21 cellular contexts compared by ENCODE assay signal in genomic region chr9:29701971-29702370, GRCh38.
A peak's percentile ranks its signal among the peaks of the same experiment; 100 is the strongest.
DNase-seq lines count a peak whose midpoint lies in the region; ATAC-seq, FAIRE-seq and TF ChIP-seq lines count a peak whose summit lies in the region.
"Had no signal": no experiment of that assay in that cellular context is flagged by ENCODE, and none has a peak within 500 bp of the region (broad histone marks: within the 10 kb centered on the region; RNA-seq: fewer than 3 reads in every experiment).

No MANE protein-coding gene starts in this region.

- no peaks in the 10 kb centered on the region for H3K79me2 ChIP-seq in OCI-LY7 (ENCODE audit: insufficient read depth, low read depth, low read length)

- H3K4me1 ChIP-seq in A549 (no peaks in the 10 kb centered on the region), RWPE2 (ENCODE audit: insufficient read depth, poor library complexity, severe bottlenecking) (peaks cover 19% of the 10 kb centered on the region), OCI-LY7 (ENCODE audit: insufficient read depth, low read length, poor library complexity, severe bottlenecking) (no peaks in the 10 kb centered on the region)
- H3K4me1 ChIP-seq: Caco-2 had no signal

- H2AFZ ChIP-seq in OCI-LY7 (ENCODE audit: low read length): no peak overlapping the region

- intact Hi-C loops in Calu3 (cut with micrococcal nuclease; ENCODE audit: unreplicated experiment) (no loop called here), OCI-LY7 (cut with micrococcal nuclease; ENCODE audit: unreplicated experiment) (no loop called here)

- H3K4me3 ChIP-seq in A549 (no peak overlapping the region), RWPE2 (ENCODE audit: severe bottlenecking) (no peak overlapping the region), OCI-LY7 (ENCODE audit: low read depth, low read length, poor library complexity, severe bottlenecking) (no peak overlapping the region)

- H3K36me3 Mint-ChIP-seq in Calu3 (ENCODE audit: insufficient read depth, unreplicated experiment): no peaks in the 10 kb centered on the region
- H3K36me3 Mint-ChIP-seq: IgD-negative memory B cell had no signal

- no peaks in the 10 kb centered on the region for H3K27me3 ChIP-seq in RWPE2 (ENCODE audit: insufficient read depth, poor library complexity, severe bottlenecking)

- no peaks in the 10 kb centered on the region for H3K4me1 Mint-ChIP-seq in Calu3 (ENCODE audit: low read depth, unreplicated experiment)
- H3K4me1 Mint-ChIP-seq: H9, IgD-negative memory B cell had no signal

- H3K4me3 Mint-ChIP-seq in Calu3 (ENCODE audit: low read depth, unreplicated experiment): no peak overlapping the region
- H3K4me3 Mint-ChIP-seq: CD4-positive, alpha-beta T cell; H9; IgD-negative memory B cell had no signal

- no peaks in the 10 kb centered on the region for H3K9me3 Mint-ChIP-seq in Calu3 (ENCODE audit: low read depth, unreplicated experiment)
- H3K9me3 Mint-ChIP-seq: CD4-positive, alpha-beta T cell; H9 had no signal

- no peak for TF ChIP-seq EP300 in A549 (IDR thresholded peaks at IDR 0.05)

- TF ChIP-seq RAD21 in A549 (conservative IDR thresholded peaks at IDR 0.05 in 1 of 2, IDR thresholded peaks at IDR 0.05 in 1 of 2): no peak

- DNase-seq in A549 (ENCODE audit: low read depth in 1 of 2, low spot score in 1 of 2) (no peak), Calu3 (no peak), RWPE2 (ENCODE audit: low spot score) (no peak), epithelial cell of prostate (ENCODE audit: low read depth, low spot score) (no peak), NCI-H345 treated with DMSO at 0.1 percent for 48 hours (lab: John Stamatoyannopoulos, UW; ENCODE audit: unreplicated experiment) (no peak), NCI-H2107 treated with DMSO at 0.1 percent for 48 hours (lab: John Stamatoyannopoulos, UW; ENCODE audit: unreplicated experiment) (no peak), OCI-LY7 (ENCODE audit: low spot score) (no peak), T-helper 1 cell (no peak)
- DNase-seq: AML-193; Caco-2; CD4-positive, alpha-beta T cell; DMS153; DMS79; GDM1; GOT3; H9 had no signal

- no peaks in the 10 kb centered on the region for H4K20me1 ChIP-seq in OCI-LY7 (ENCODE audit: insufficient read depth, low read length)

- FAIRE-seq in A549 (lab: Jason Lieb, UNC): peak; percentile 7
- FAIRE-seq: GM12892, GM18507, HepG2 had no signal

- no peak overlapping the region for H3K27ac ChIP-seq in A549
- H3K27ac ChIP-seq in RWPE2 (ENCODE audit: poor library complexity, severe bottlenecking): no peak overlapping the region
- H3K27ac ChIP-seq in epithelial cell of prostate: peak overlapping the region; percentile 60
- H3K27ac ChIP-seq in OCI-LY7 (ENCODE audit: low read depth, low read length, poor library complexity, severe bottlenecking): no peak overlapping the region
- H3K27ac ChIP-seq: C4-2B had no signal

- H3K36me3 ChIP-seq in RWPE2 (ENCODE audit: low read depth): no peaks in the 10 kb centered on the region
- H3K36me3 ChIP-seq in OCI-LY7 (ENCODE audit: insufficient read depth, low read length): no peaks in the 10 kb centered on the region

- ATAC-seq in A549 (no peak), RWPE2 (ENCODE audit: low read depth) (peak; percentile 56; the same call in 1 of the 3 replicates)
- ATAC-seq: HepG2 had no signal

- CTCF ChIA-PET in A549 (lab: Yijun Ruan, JAX): no interaction called here
- CTCF ChIA-PET in Calu3 (lab: Charles Lee): no interaction called here
- CTCF ChIA-PET in OCI-LY7 (lab: Charles Lee; ENCODE audit: unreplicated experiment): no interaction called here

- no peaks in the 10 kb centered on the region for H3K9me2 ChIP-seq in OCI-LY7 (ENCODE audit: insufficient read depth, low read length)

- no peak for TF ChIP-seq POLR2A in A549 (IDR thresholded peaks at IDR 0.05; ENCODE audit: low read length)

- H3K4me2 ChIP-seq in A549 (no peak overlapping the region), OCI-LY7 (ENCODE audit: low read length) (no peak overlapping the region)

- no peak for TF ChIP-seq CTCF in A549 (IDR thresholded peaks at IDR 0.05)
- no peak for TF ChIP-seq CTCF in Calu3 (IDR thresholded peaks at IDR 0.05; ENCODE audit: unreplicated experiment)
- TF ChIP-seq CTCF in RWPE2 (IDR thresholded peaks at IDR 0.05; ENCODE audit: poor library complexity, severe bottlenecking): no peak
- no peak for TF ChIP-seq CTCF in OCI-LY7 (conservative IDR thresholded peaks at IDR 0.05; ENCODE audit: low read length)

- H3K27me3 Mint-ChIP-seq in Calu3 (ENCODE audit: unreplicated experiment): no peaks in the 10 kb centered on the region
- H3K27me3 Mint-ChIP-seq: CD4-positive, alpha-beta T cell; IgD-negative memory B cell had no signal

- POLR2A ChIA-PET in A549 (lab: Yijun Ruan, JAX) (no interaction called here), OCI-LY7 (lab: Charles Lee) (interaction anchor here (0.6 kb wide), 1 partner anchor 58 kb away, joined by 4 read pairs; no protein-coding TSS in a partner anchor)

- no TSS peak for BruUV-seq in Calu3 (replicated peaks; lab: Mats Ljungman, UMichigan)
- no TSS peak for BruUV-seq in OCI-LY7 (replicated peaks; lab: Mats Ljungman, UMichigan)

- peak overlapping the region; percentile 66 for H3K27ac Mint-ChIP-seq in Calu3 (ENCODE audit: unreplicated experiment)
- H3K27ac Mint-ChIP-seq: CD4-positive, alpha-beta T cell; H9; IgD-negative memory B cell had no signal

- H3K9me3 ChIP-seq in A549: no peaks in the 10 kb centered on the region
- H3K9me3 ChIP-seq in RWPE2 (ENCODE audit: severe bottlenecking): no peaks in the 10 kb centered on the region
- no peaks in the 10 kb centered on the region for H3K9me3 ChIP-seq in OCI-LY7 (ENCODE audit: low read length)
- H3K9me3 ChIP-seq: Caco-2 had no signal

TF ChIP-seq in A549, 52 proteins besides CTCF, POLR2A, EP300 and RAD21:
- TF ChIP-seq PBX3 (IDR thresholded peaks at IDR 0.05) (no peak), RCOR1 (IDR thresholded peaks at IDR 0.05; ENCODE audit: low read depth, low read length) (no peak), HDAC2 (IDR thresholded peaks at IDR 0.05) (no peak), MAZ (IDR thresholded peaks at IDR 0.05; ENCODE audit: borderline replicate concordance, low read depth, low read length) (no peak), ESRRA (IDR thresholded peaks at IDR 0.05; ENCODE audit: borderline replicate concordance, low read length) (no peak), TP53 (CRISPR knock-in tag; IDR thresholded peaks at IDR 0.05) (no peak), KDM1A (IDR thresholded peaks at IDR 0.05; ENCODE audit: low read depth) (no peak), REST (IDR thresholded peaks at IDR 0.05) (no peak), BCL3 (IDR thresholded peaks at IDR 0.05) (no peak), HEYL (CRISPR knock-in tag; IDR thresholded peaks at IDR 0.05) (no peak), MAX (IDR thresholded peaks at IDR 0.05) (no peak), CBX2 (IDR thresholded peaks at IDR 0.05; ENCODE audit: borderline replicate concordance, low read depth) (no peak), NPAS2 (CRISPR knock-in tag; IDR thresholded peaks at IDR 0.05; ENCODE audit: borderline replicate concordance) (no peak), FOSL2 (IDR thresholded peaks at IDR 0.05) (no peak), FOSL2 (CRISPR knock-in tag; IDR thresholded peaks at IDR 0.05) (no peak)
